In genomic region chr22:45997775-45998637, GRCh38 we compare ENCODE assay signal across 10 cellular contexts. TPM values are rescaled to one million over a fixed set of nuclear protein-coding genes. Genes with fewer than 3 reads are reported as not detected.
A peak's percentile ranks its signal among the peaks of the same experiment; 100 is the strongest.
DNase-seq lines count a peak whose midpoint lies in the region; ATAC-seq, FAIRE-seq and TF ChIP-seq lines count a peak whose summit lies in the region.
"Had no signal": no experiment of that assay in that cellular context is flagged by ENCODE, and none has a peak within 500 bp of the region (broad histone marks: within the 10 kb centered on the region; RNA-seq: fewer than 3 reads in every experiment).

No MANE protein-coding gene starts in this region.

- H3K79me1 ChIP-seq in mesendoderm (ENCODE audit: low read length), result no peaks in the 10 kb centered on the region

- no peak overlapping the region for H3K4ac ChIP-seq in mesendoderm (ENCODE audit: low read depth, low read length)

- H4K8ac ChIP-seq in mesendoderm (ENCODE audit: low read depth, low read length), result no peak overlapping the region

- H3K36me3 ChIP-seq in astrocyte (ENCODE audit: insufficient read depth, low read length) (no peaks in the 10 kb centered on the region), mesendoderm (ENCODE audit: control insufficient read depth, insufficient read depth, low read length) (no peaks in the 10 kb centered on the region), upper lobe of right lung (no peaks in the 10 kb centered on the region)

- no peak overlapping the region for H3K4me3 ChIP-seq in astrocyte (ENCODE audit: insufficient read depth, low read depth, low read length)
- no peak overlapping the region for H3K4me3 ChIP-seq in mesendoderm (ENCODE audit: low read length)
- no peak overlapping the region for H3K4me3 ChIP-seq in upper lobe of right lung

- H2BK5ac ChIP-seq in mesendoderm (ENCODE audit: low read length), result no peak overlapping the region

- FAIRE-seq in astrocyte (lab: Jason Lieb, UNC) (no peak), RCC 7860 (lab: Jason Lieb, UNC) (no peak)

- CTCF ChIA-PET in activated CD4-positive, alpha-beta T cell treated with anti-CD3 and anti-CD28 coated beads, Interleukin-2, amount 10 ng/mL, durations not matched to agents 7 days and 5 days (lab: Charles Lee), result interaction anchor here (1.4 kb wide), 1 partner anchor 8 kb away, joined by 9 read pairs; no protein-coding TSS in a partner anchor

- WGBS in mesendoderm (ENCODE audit: extremely low coverage, insufficient coverage, low lambda C conversion rate), result no CpG with 5 or more reads among the region's 17 CpGs

- H2BK15ac ChIP-seq in mesendoderm (replicated peaks; ENCODE audit: low read depth), result no peak overlapping the region

- no peak for DNase-seq in activated CD4-positive, alpha-beta T cell treated with anti-CD3 and anti-CD28 coated beads, Interleukin-2, amount 10 ng/mL, durations not matched to agents 7 days and 5 days
- DNase-seq in activated CD4-positive, alpha-beta T cell treated with anti-CD3 and anti-CD28 coated beads, Interleukin-2, amount 50 U/mL, for 1 hour, result no peak
- DNase-seq in astrocyte (ENCODE audit: low read depth), result no peak
- no peak for DNase-seq in mesendoderm
- DNase-seq in upper lobe of right lung, result peak; percentile 60
- DNase-seq in RCC 7860 (ENCODE audit: low spot score), result no peak
- DNase-seq: activated naive CD4-positive, alpha-beta T cell treated with anti-CD3 and anti-CD28 coated beads, Interleukin-2, amount 50 U/mL, for 16 hours had no signal

- peak overlapping the region; percentile 52 for H2AFZ ChIP-seq in astrocyte (ENCODE audit: low read depth, low read length)

- no peaks in the 10 kb centered on the region for H3K36me3 Mint-ChIP-seq in activated CD4-positive, alpha-beta T cell treated with anti-CD3 and anti-CD28 coated beads, Interleukin-2, amount 10 ng/mL, durations not matched to agents 7 days and 5 days (ENCODE audit: low read depth)
- no peaks in the 10 kb centered on the region for H3K36me3 Mint-ChIP-seq in astrocyte (ENCODE audit: low read depth, unreplicated experiment)

- H4K20me1 ChIP-seq in astrocyte (ENCODE audit: insufficient read depth, low read length), result no peaks in the 10 kb centered on the region

- peak overlapping the region; percentile 70 for H3K27ac ChIP-seq in astrocyte (ENCODE audit: low read depth, low read length)
- no peak overlapping the region for H3K27ac ChIP-seq in mesendoderm (ENCODE audit: low read depth, low read length)
- H3K27ac ChIP-seq in upper lobe of right lung, result peak overlapping the region; percentile 83

- no peak overlapping the region for H2AK5ac ChIP-seq in mesendoderm (ENCODE audit: low read length)

- ATAC-seq in upper lobe of right lung, result no peak
- ATAC-seq in HG03139 (IDR thresholded peaks at IDR 0.05; ENCODE audit: unreplicated experiment), result no peak
- ATAC-seq in HG03457 (IDR thresholded peaks at IDR 0.05; ENCODE audit: unreplicated experiment), result no peak

- H3K4me1 Mint-ChIP-seq in activated CD4-positive, alpha-beta T cell treated with anti-CD3 and anti-CD28 coated beads, Interleukin-2, amount 10 ng/mL, durations not matched to agents 7 days and 5 days, result peaks cover 2% of the 10 kb centered on the region
- H3K4me1 Mint-ChIP-seq in astrocyte (ENCODE audit: low read depth, unreplicated experiment), result no peaks in the 10 kb centered on the region

- peak overlapping the region; percentile 75 for H3K4me2 ChIP-seq in astrocyte (ENCODE audit: low read length)
- H3K4me2 ChIP-seq in mesendoderm (ENCODE audit: low read length), result no peak overlapping the region

- H3K9ac ChIP-seq in astrocyte (ENCODE audit: low read length) (peak overlapping the region; percentile 68), mesendoderm (ENCODE audit: low read length) (no peak overlapping the region)

- no peak overlapping the region for H3K23ac ChIP-seq in mesendoderm (ENCODE audit: low read length)

- H3K4me3 Mint-ChIP-seq in activated CD4-positive, alpha-beta T cell treated with anti-CD3 and anti-CD28 coated beads, Interleukin-2, amount 10 ng/mL, durations not matched to agents 7 days and 5 days, result no peak overlapping the region
- H3K4me3 Mint-ChIP-seq in astrocyte (ENCODE audit: unreplicated experiment), result no peak overlapping the region

- no peaks in the 10 kb centered on the region for H3K9me3 Mint-ChIP-seq in activated CD4-positive, alpha-beta T cell treated with anti-CD3 and anti-CD28 coated beads, Interleukin-2, amount 10 ng/mL, durations not matched to agents 7 days and 5 days
- no peaks in the 10 kb centered on the region for H3K9me3 Mint-ChIP-seq in astrocyte (ENCODE audit: unreplicated experiment)

- peak overlapping the region; percentile 65 for H3K56ac ChIP-seq in mesendoderm (ENCODE audit: low read length)

- no peak overlapping the region for H2BK120ac ChIP-seq in mesendoderm (ENCODE audit: low read depth, low read length)

- H3K27me3 ChIP-seq in astrocyte (ENCODE audit: insufficient read depth, low read length) (no peaks in the 10 kb centered on the region), mesendoderm (ENCODE audit: insufficient read depth, low read length, poor library complexity) (no peaks in the 10 kb centered on the region), upper lobe of right lung (no peaks in the 10 kb centered on the region)

- no peak overlapping the region for H3K18ac ChIP-seq in mesendoderm (ENCODE audit: low read length)

- intact Hi-C loops in upper lobe of right lung (cut with DNase I), result loop anchor here (10.0 kb wide), 1 partner anchor 317 kb away; no protein-coding TSS in a partner anchor

- H3K9me3 ChIP-seq in astrocyte (ENCODE audit: insufficient read depth, low read depth, low read length) (no peaks in the 10 kb centered on the region), upper lobe of right lung (no peaks in the 10 kb centered on the region)

- TF ChIP-seq CTCF in astrocyte (IDR thresholded peaks at IDR 0.05; ENCODE audit: insufficient read depth, low read depth, low read length) (no peak), upper lobe of right lung (IDR thresholded peaks at IDR 0.05) (no peak)

- H3K27ac Mint-ChIP-seq in activated CD4-positive, alpha-beta T cell treated with anti-CD3 and anti-CD28 coated beads, Interleukin-2, amount 10 ng/mL, durations not matched to agents 7 days and 5 days, result peak overlapping the region; percentile 31
- H3K27ac Mint-ChIP-seq in astrocyte (ENCODE audit: unreplicated experiment), result no peak overlapping the region

- H3K4me1 ChIP-seq in astrocyte (ENCODE audit: insufficient read depth, low read length), result peaks cover 45% of the 10 kb centered on the region
- H3K4me1 ChIP-seq in mesendoderm (ENCODE audit: control insufficient read depth, low read depth, low read length), result no peaks in the 10 kb centered on the region
- H3K4me1 ChIP-seq in upper lobe of right lung, result peaks cover 61% of the 10 kb centered on the region

- no peak overlapping the region for H4K5ac ChIP-seq in mesendoderm (ENCODE audit: low read length)

- H3K27me3 Mint-ChIP-seq in activated CD4-positive, alpha-beta T cell treated with anti-CD3 and anti-CD28 coated beads, Interleukin-2, amount 10 ng/mL, durations not matched to agents 7 days and 5 days, result peaks cover under 1% of the 10 kb centered on the region
- H3K27me3 Mint-ChIP-seq in astrocyte (ENCODE audit: low read depth, unreplicated experiment), result peaks cover 21% of the 10 kb centered on the region

- peaks cover 4% of the 10 kb centered on the region for H3K79me2 ChIP-seq in astrocyte (ENCODE audit: insufficient read depth, low read length)
- H3K79me2 ChIP-seq in mesendoderm (ENCODE audit: control insufficient read depth, insufficient read depth, low read length), result no peaks in the 10 kb centered on the region

- POLR2A ChIA-PET in activated CD4-positive, alpha-beta T cell treated with anti-CD3 and anti-CD28 coated beads, Interleukin-2, amount 10 ng/mL, durations not matched to agents 7 days and 5 days (lab: Charles Lee), result no interaction called here

RNA-seq across cellular contexts. Expression of gene WNT7B, which starts 21.0 kb away (rescaled TPM):
- not detected for total RNA-seq in activated CD4-positive, alpha-beta T cell treated with anti-CD3 and anti-CD28 coated beads, Interleukin-2, amount 10 ng/mL, durations not matched to agents 7 days and 5 days
- total RNA-seq in astrocyte (1.6 and 1.7 TPM in 2 replicates), upper lobe of right lung (5.4 TPM)
- polyA plus RNA-seq in mesendoderm (2013, experiment 1 of 2), result not detected
- 0.03 TPM for polyA plus RNA-seq in mesendoderm (2013, experiment 2 of 2)
- total RNA-seq: T-helper 2 cell treated with Interferon-gamma antibody and Interleukin-4, amounts not matched to agents 100 ng/mL and 5 ng/mL, for 36 hours had no signal
